Comparison of ENCODE assay signal across 21 cellular contexts in the genomic region with DNA sequence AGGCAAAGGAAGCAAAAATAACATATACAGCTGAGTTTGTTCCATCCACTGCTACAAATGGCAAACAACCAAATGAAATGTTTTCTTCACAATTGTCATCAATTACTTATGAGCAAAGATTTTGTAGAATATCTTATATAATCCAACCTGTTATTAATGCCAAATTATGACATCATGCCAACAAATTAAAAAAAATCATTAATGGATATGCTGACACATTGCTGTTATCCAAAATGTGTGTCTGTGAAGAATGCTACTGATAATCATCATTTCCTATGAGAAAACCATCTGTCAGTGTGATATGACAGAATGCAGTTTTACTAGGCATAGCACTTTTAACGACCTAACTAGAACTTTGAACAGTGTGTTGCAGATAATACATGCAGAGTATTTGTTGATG.
"Had no signal": no experiment of that assay in that cellular context is flagged by ENCODE, and none has a peak within 500 bp of the region (broad histone marks: within the 10 kb centered on the region; RNA-seq: fewer than 3 reads in every experiment).

No MANE protein-coding gene starts in this region.

- H3K4me3 ChIP-seq: left ventricle myocardium inferior, prostate gland, right atrium auricular region, skin epidermis, suprapubic skin, transverse colon, uterus had no signal

- H3K4me1 ChIP-seq: left ventricle myocardium inferior, prostate gland, right atrium auricular region, suprapubic skin, uterus had no signal

- H3K4me1 Mint-ChIP-seq: activated CD4-positive, alpha-beta T cell treated with anti-CD3 and anti-CD28 coated beads, Interleukin-2, amount 10 ng/mL, durations not matched to agents 7 days and 5 days; activated naive CD8-positive, alpha-beta T cell treated with anti-CD3 and anti-CD28 coated beads, Interleukin-2, amount 10 ng/mL, durations not matched to agents 7 days and 5 days; endodermal cell; neural crest cell; stimulated activated naive CD8-positive, alpha-beta T cell treated with anti-CD3 and anti-CD28 coated beads, Interleukin-15, amount 100 ng/mL, for 72 hours had no signal

- H3K9me3 ChIP-seq: left ventricle myocardium inferior, prostate gland, right atrium auricular region, suprapubic skin, transverse colon, uterus had no signal

- H3K27me3 ChIP-seq: right atrium auricular region, suprapubic skin, transverse colon, uterus had no signal

- H3K4me3 Mint-ChIP-seq: activated CD4-positive, alpha-beta T cell treated with anti-CD3 and anti-CD28 coated beads, Interleukin-2, amount 10 ng/mL, durations not matched to agents 7 days and 5 days; activated CD8-positive, alpha-beta T cell treated with anti-CD3 and anti-CD28 coated beads, Interleukin-2, amount 10 ng/mL, durations not matched to agents 7 days and 5 days; activated naive CD8-positive, alpha-beta T cell treated with anti-CD3 and anti-CD28 coated beads, Interleukin-2, amount 10 ng/mL, durations not matched to agents 7 days and 5 days; activated T-cell treated with anti-CD3 and anti-CD28 coated beads, Interleukin-2, amount 50 U/mL, for 24 hours; brain; endodermal cell; neural crest cell; stimulated activated naive CD8-positive, alpha-beta T cell treated with anti-CD3 and anti-CD28 coated beads, Interleukin-15, amount 100 ng/mL, for 72 hours; T-helper 2 cell treated with Interferon-gamma antibody and Interleukin-4, amounts not matched to agents 5 μg/mL and 100 μg/mL, for 36 hours had no signal

- H3K36me3 ChIP-seq: left ventricle myocardium inferior, prostate gland, right atrium auricular region, suprapubic skin, transverse colon, uterus had no signal

- H3K36me3 Mint-ChIP-seq: activated naive CD8-positive, alpha-beta T cell treated with anti-CD3 and anti-CD28 coated beads, Interleukin-2, amount 10 ng/mL, durations not matched to agents 7 days and 5 days; brain had no signal

- FAIRE-seq: frontal cortex had no signal

- H3K27ac ChIP-seq: left ventricle myocardium inferior, prostate gland, right atrium auricular region, skin epidermis, suprapubic skin, transverse colon, uterus had no signal

- H3K27ac Mint-ChIP-seq: activated CD4-positive, alpha-beta T cell treated with anti-CD3 and anti-CD28 coated beads, Interleukin-2, amount 10 ng/mL, durations not matched to agents 7 days and 5 days; activated CD8-positive, alpha-beta T cell treated with anti-CD3 and anti-CD28 coated beads, Interleukin-2, amount 10 ng/mL, durations not matched to agents 7 days and 5 days; activated naive CD8-positive, alpha-beta T cell treated with anti-CD3 and anti-CD28 coated beads, Interleukin-2, amount 10 ng/mL, durations not matched to agents 7 days and 5 days; activated T-cell treated with anti-CD3 and anti-CD28 coated beads, Interleukin-2, amount 50 U/mL, for 24 hours; activated T-helper 2 cell treated with anti-CD3 and anti-CD28 coated beads, Interferon-gamma antibody, Interleukin-2, Interleukin-4, amounts not matched to agents 10 μg/mL and 5 μg/mL and 100 μg/mL, durations not matched to agents 14 hours and 24 hours and 36 hours; endodermal cell; stimulated activated naive CD8-positive, alpha-beta T cell treated with anti-CD3 and anti-CD28 coated beads, Interleukin-15, amount 100 ng/mL, for 72 hours; T-helper 2 cell treated with Interferon-gamma antibody and Interleukin-4, amounts not matched to agents 5 μg/mL and 100 μg/mL, for 36 hours had no signal

- DNase-seq: activated CD4-positive, alpha-beta T cell treated with anti-CD3 and anti-CD28 coated beads, Interleukin-2, amount 10 ng/mL, durations not matched to agents 7 days and 5 days; activated CD8-positive, alpha-beta T cell treated with anti-CD3 and anti-CD28 coated beads, Interleukin-2, amount 10 ng/mL, durations not matched to agents 7 days and 5 days; activated naive CD4-positive, alpha-beta T cell treated with Interleukin-2 at 50 U/mL for 16 hours; activated naive CD8-positive, alpha-beta T cell treated with anti-CD3 and anti-CD28 coated beads, Interleukin-2, amount 10 ng/mL, durations not matched to agents 7 days and 5 days; activated T-cell treated with anti-CD3 and anti-CD28 coated beads, Interleukin-2, amount 50 U/mL, for 24 hours; caudate nucleus; endodermal cell; left ventricle myocardium inferior; stimulated activated CD4-positive, alpha-beta T cell treated with anti-CD3 and anti-CD28 coated beads, Interleukin-2, amount 100 ng/mL, for 48 hours; stimulated activated naive CD8-positive, alpha-beta T cell treated with anti-CD3 and anti-CD28 coated beads, Interleukin-15, amount 100 ng/mL, for 72 hours; transverse colon; uterus had no signal

- ATAC-seq: activated CD8-positive, alpha-beta T cell treated with anti-CD3 and anti-CD28 coated beads, Interleukin-2, amount 10 ng/mL, durations not matched to agents 7 days and 5 days; stimulated activated naive CD8-positive, alpha-beta T cell treated with anti-CD3 and anti-CD28 coated beads, Interleukin-15, amount 100 ng/mL, for 72 hours had no signal

- H3K9me3 Mint-ChIP-seq: activated CD4-positive, alpha-beta T cell treated with anti-CD3 and anti-CD28 coated beads, Interleukin-2, amount 10 ng/mL, durations not matched to agents 7 days and 5 days; activated T-cell treated with anti-CD3 and anti-CD28 coated beads, Interleukin-2, amount 50 U/mL, for 24 hours; activated T-helper 2 cell treated with anti-CD3 and anti-CD28 coated beads, Interferon-gamma antibody, Interleukin-2, Interleukin-4, amounts not matched to agents 10 μg/mL and 5 μg/mL and 100 μg/mL, durations not matched to agents 14 hours and 24 hours and 36 hours; brain; endodermal cell; neural crest cell; T-helper 2 cell treated with Interferon-gamma antibody and Interleukin-4, amounts not matched to agents 5 μg/mL and 100 μg/mL, for 36 hours had no signal
